In the genomic region with DNA sequence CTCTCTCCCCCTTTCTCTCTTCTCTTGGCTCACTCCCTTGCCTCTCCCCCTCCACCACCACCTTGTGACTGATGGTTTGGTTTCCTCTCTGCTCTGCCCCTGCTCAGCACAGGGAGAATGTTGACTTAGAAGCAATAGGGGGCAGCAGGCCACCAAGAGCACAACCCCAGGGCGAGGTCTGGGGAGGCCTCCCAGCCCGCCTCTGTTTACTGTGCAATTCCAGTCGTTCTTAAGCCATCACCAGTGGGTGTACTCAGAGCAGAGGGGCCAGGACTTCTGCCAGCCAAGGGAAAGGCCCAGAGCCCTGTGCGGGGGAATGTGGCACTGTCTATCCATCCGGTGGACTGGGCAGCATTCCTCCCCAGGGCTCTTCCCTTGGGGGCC, we compare ENCODE assay signal across 13 cellular contexts. TPM values are rescaled to one million over a fixed set of nuclear protein-coding genes. Genes with fewer than 3 reads are reported as not detected.
A peak's percentile ranks its signal among the peaks of the same experiment; 100 is the strongest.
DNase-seq lines count a peak whose midpoint lies in the region; ATAC-seq and TF ChIP-seq lines count a peak whose summit lies in the region.
"Had no signal": no experiment of that assay in that cellular context is flagged by ENCODE, and none has a peak within 500 bp of the region (broad histone marks: within the 10 kb centered on the region; RNA-seq: fewer than 3 reads in every experiment).

No MANE protein-coding gene starts in this region.

- H3K18ac ChIP-seq in H9 (ENCODE audit: insufficient read length, low read depth, low read length): no peak overlapping the region

- no CpG with 5 or more reads among the region's 5 CpGs for WGBS in H9 (ENCODE audit: extremely low coverage, insufficient read length, low lambda C conversion rate)

- H3K4me1 Mint-ChIP-seq in H9: peaks cover 26 to 34% of the 10 kb centered on the region in 2 experiments

- no peak overlapping the region for H4K91ac ChIP-seq in H9 (ENCODE audit: insufficient read length, low read depth, low read length)

- H3K27ac ChIP-seq in H9 (ENCODE audit: insufficient read length, low read depth, low read length) (no peak overlapping the region), PC-3 (ENCODE audit: low read length) (peak overlapping the region; percentile 90)
- H3K27ac ChIP-seq: cardiac muscle cell, right atrium auricular region had no signal

- H3K79me2 ChIP-seq in H9 (ENCODE audit: insufficient read depth, low read length): no peaks in the 10 kb centered on the region
- peaks cover 4% of the 10 kb centered on the region for H3K79me2 ChIP-seq in PC-3 (ENCODE audit: low read length)

- DNase-seq in H9 (no peak), PC-3 (peak; percentile 56), fibroblast of gingiva (ENCODE audit: low read depth) (peak; percentile 26), NK-92 (lab: John Stamatoyannopoulos, UW; ENCODE audit: unreplicated experiment) (no peak), COLO829 (ENCODE audit: low spot score) (no peak)
- DNase-seq: activated CD4-positive, alpha-beta memory T cell treated with anti-CD3 and anti-CD28 coated beads, Interleukin-2, amount 10 ng/mL, durations not matched to agents 7 days and 5 days; activated naive CD4-positive, alpha-beta T cell; NCI-H1930; T-helper 2 cell had no signal

- H2BK12ac ChIP-seq in H9 (ENCODE audit: insufficient read length, low read depth, low read length): no peak overlapping the region

- H2BK15ac ChIP-seq in H9 (ENCODE audit: low read depth, low read length): no peak overlapping the region

- H4K5ac ChIP-seq in H9 (ENCODE audit: insufficient read length, low read depth, low read length): no peak overlapping the region

- BruUV-seq in PC-3 (replicated peaks; lab: Mats Ljungman, UMichigan): no TSS peak

- H2BK5ac ChIP-seq in H9 (ENCODE audit: insufficient read length, low read length): no peak overlapping the region

- H2AFZ ChIP-seq in H9 (ENCODE audit: low read length) (no peak overlapping the region), PC-3 (ENCODE audit: low read length) (0 out of 2 replicates have a peak overlapping the region, but pooled peaks have one; percentile 19)

- H3K14ac ChIP-seq in H9 (ENCODE audit: insufficient read depth, low read length): no peak overlapping the region; the same call in 1 of the 2 replicates

- H3K9me3 ChIP-seq in H9 (ENCODE audit: control insufficient read depth, low read depth, low read length) (no peaks in the 10 kb centered on the region), PC-3 (ENCODE audit: low read length) (no peaks in the 10 kb centered on the region), skeletal muscle satellite cell (replicated peaks; ENCODE audit: low read length) (no peaks in the 10 kb centered on the region)
- H3K9me3 ChIP-seq: right atrium auricular region had no signal

- no peaks in the 10 kb centered on the region for H4K20me1 ChIP-seq in H9 (ENCODE audit: control insufficient read depth, insufficient read depth, insufficient read length)
- no peaks in the 10 kb centered on the region for H4K20me1 ChIP-seq in PC-3 (ENCODE audit: low read length)

- no peaks in the 10 kb centered on the region; the same call in 1 of the 2 replicates for H3K27me3 Mint-ChIP-seq in H9 (ENCODE audit: low read depth)
- H3K27me3 Mint-ChIP-seq: activated CD4-positive, alpha-beta memory T cell treated with anti-CD3 and anti-CD28 coated beads, Interleukin-2, amount 10 ng/mL, durations not matched to agents 7 days and 5 days had no signal

- intact Hi-C loops in PC-3 (cut with micrococcal nuclease): no loop called here

- H3K9me3 Mint-ChIP-seq in H9: no peaks in the 10 kb centered on the region
- H3K9me3 Mint-ChIP-seq: activated CD4-positive, alpha-beta memory T cell treated with anti-CD3 and anti-CD28 coated beads, Interleukin-2, amount 10 ng/mL, durations not matched to agents 7 days and 5 days had no signal

- H3K4me1 ChIP-seq in H9 (ENCODE audit: insufficient read depth, low read length): no peaks in the 10 kb centered on the region; the same call in 1 of the 2 replicates
- H3K4me1 ChIP-seq in PC-3 (ENCODE audit: insufficient read depth, low read length): peaks cover 30% of the 10 kb centered on the region
- peaks cover 26% of the 10 kb centered on the region for H3K4me1 ChIP-seq in skeletal muscle satellite cell (ENCODE audit: control insufficient read depth, insufficient read depth, low read length)

- H3K4ac ChIP-seq in H9 (ENCODE audit: low read depth, low read length): no peak overlapping the region

- H3K27me3 ChIP-seq in H9 (ENCODE audit: insufficient read depth, low read length): no peaks in the 10 kb centered on the region
- H3K27me3 ChIP-seq in PC-3 (ENCODE audit: low read length): no peaks in the 10 kb centered on the region
- peaks cover 35% of the 10 kb centered on the region for H3K27me3 ChIP-seq in skeletal muscle satellite cell (ENCODE audit: control insufficient read depth, insufficient read depth, low read length)
- H3K27me3 ChIP-seq: cardiac muscle cell, right atrium auricular region had no signal

- H3K23ac ChIP-seq in H9 (ENCODE audit: insufficient read length, low read depth, low read length): no peak overlapping the region

- H4K8ac ChIP-seq in H9 (replicated peaks; ENCODE audit: insufficient read length, low read depth, low read length): no peak overlapping the region

- POLR2A ChIA-PET in PC-3 (lab: Charles Lee; ENCODE audit: unreplicated experiment): interaction anchor here (0.5 kb wide), 1 partner anchor 71 kb away, joined by 8 read pairs; no protein-coding TSS in a partner anchor

- H3T11ph ChIP-seq in H9 (ENCODE audit: low read length): no peak overlapping the region

- no peaks in the 10 kb centered on the region for H3K79me1 ChIP-seq in H9 (ENCODE audit: insufficient read depth, low read depth, low read length, poor library complexity, severe bottlenecking)

- H3F3A ChIP-seq in PC-3 (ENCODE audit: low read length, unreplicated experiment): peaks cover 4% of the 10 kb centered on the region

- H2AK5ac ChIP-seq in H9 (ENCODE audit: insufficient read length, low read length): no peak overlapping the region

- no peak overlapping the region for H2BK20ac ChIP-seq in H9 (ENCODE audit: low read depth, low read length, poor library complexity, severe bottlenecking)

- CTCF ChIA-PET in PC-3 (lab: Charles Lee): interaction anchor here (1.6 kb wide), 1 partner anchor 129 kb away, joined by 14 read pairs; no protein-coding TSS in a partner anchor

- H3K36me3 Mint-ChIP-seq in H9 (ENCODE audit: insufficient read depth in 1 of 3, low read depth in 3 of 3): no peaks in the 10 kb centered on the region; a peak in 1 of 7 replicates

- ATAC-seq in PC-3: peak; percentile 61
- ATAC-seq in HG02973 (IDR thresholded peaks at IDR 0.05; ENCODE audit: unreplicated experiment): no peak

- H3K4me2 ChIP-seq in H9 (ENCODE audit: insufficient read depth, insufficient read length, low read length): no peak overlapping the region
- H3K4me2 ChIP-seq in PC-3 (ENCODE audit: low read length): peak overlapping the region; percentile 75
- peak overlapping the region; percentile 13 for H3K4me2 ChIP-seq in skeletal muscle satellite cell (ENCODE audit: low read length)

- no peak overlapping the region for H3K56ac ChIP-seq in H9 (ENCODE audit: insufficient read length, low read depth, low read length)

- H3K9me2 ChIP-seq in PC-3 (replicated peaks; ENCODE audit: low read length): no peaks in the 10 kb centered on the region

- H3K9ac ChIP-seq in H9 (ENCODE audit: extremely low read depth, insufficient read length, low read length) (no peak overlapping the region), PC-3 (ENCODE audit: low read length) (peak overlapping the region; percentile 43), skeletal muscle satellite cell (ENCODE audit: low read depth, low read length) (no peak overlapping the region)

- no peak overlapping the region for H2BK120ac ChIP-seq in H9 (ENCODE audit: low read depth, low read length, poor library complexity, severe bottlenecking)

- TF ChIP-seq CTCF in H9 (conservative IDR thresholded peaks at IDR 0.05): peak; percentile 30; the same call in 1 of the 3 replicates
- peak; percentile 43; the same call in 1 of the 2 replicates for TF ChIP-seq CTCF in PC-3 (conservative IDR thresholded peaks at IDR 0.05; ENCODE audit: low read depth, low read length)

- peaks cover 3% of the 10 kb centered on the region for H3K23me2 ChIP-seq in H9 (ENCODE audit: insufficient read length, low read depth, low read length, poor library complexity, severe bottlenecking)

- H3K4me3 ChIP-seq in PC-3 (ENCODE audit: low read length) (peak overlapping the region; percentile 15; the same call in 1 of the 2 replicates), skeletal muscle satellite cell (ENCODE audit: low read length) (no peak overlapping the region)
- H3K4me3 ChIP-seq: cardiac muscle cell, right atrium auricular region had no signal

- peak overlapping the region in 2 of 3 experiments; percentile 6 to 79; a peak in 2 of 7 replicates for H3K27ac Mint-ChIP-seq in H9
- H3K27ac Mint-ChIP-seq: activated CD4-positive, alpha-beta memory T cell treated with anti-CD3 and anti-CD28 coated beads, Interleukin-2, amount 10 ng/mL, durations not matched to agents 7 days and 5 days had no signal

- H3K36me3 ChIP-seq in PC-3 (ENCODE audit: low read depth, low read length): no peaks in the 10 kb centered on the region
- no peaks in the 10 kb centered on the region for H3K36me3 ChIP-seq in skeletal muscle satellite cell (ENCODE audit: insufficient read depth, low read length)
- H3K36me3 ChIP-seq: cardiac muscle cell, right atrium auricular region had no signal

- H3K4me3 Mint-ChIP-seq in H9: no peak overlapping the region
- H3K4me3 Mint-ChIP-seq: activated CD4-positive, alpha-beta memory T cell treated with anti-CD3 and anti-CD28 coated beads, Interleukin-2, amount 10 ng/mL, durations not matched to agents 7 days and 5 days had no signal

RNA-seq across cellular contexts. Expression of gene APEH, which starts 5.7 kb away (rescaled TPM):
- total RNA-seq in H9 (2021) (215 and 220 TPM in 2 replicates), PC-3 (2014; rRNA removed) (236 and 246 TPM in 2 replicates)
- total RNA-seq in skeletal muscle satellite cell (2012; rRNA removed): 102 and 126 TPM in 2 replicates

RNA-seq across cellular contexts. Expression of gene MST1, which starts 20.9 kb away (rescaled TPM):
- total RNA-seq in H9 (2021): 8.9 and 9.3 TPM in 2 replicates
- total RNA-seq in PC-3 (2014; rRNA removed): 1.7 and 2.8 TPM in 2 replicates
- 4.4 and 5.6 TPM in 2 replicates for total RNA-seq in skeletal muscle satellite cell (2012; rRNA removed)

RNA-seq across cellular contexts. Expression of gene RNF123, which starts 21.0 kb away (rescaled TPM):
- total RNA-seq in H9 (2021) (39.9 and 40.6 TPM in 2 replicates), PC-3 (2014; rRNA removed) (38.6 and 43.0 TPM in 2 replicates)
- total RNA-seq in skeletal muscle satellite cell (2012; rRNA removed): 20.1 and 28.1 TPM in 2 replicates

RNA-seq across cellular contexts. Expression of gene AMIGO3, which starts 51.1 kb away (rescaled TPM):
- total RNA-seq in H9 (2021) (3.0 and 3.8 TPM in 2 replicates), PC-3 (2014; rRNA removed) (1.8 and 2.1 TPM in 2 replicates)
- 0.25 and 2.0 TPM in 2 replicates for total RNA-seq in skeletal muscle satellite cell (2012; rRNA removed)

RNA-seq across cellular contexts. Expression of gene GMPPB, which starts 55.3 kb away (rescaled TPM):
- total RNA-seq in H9 (2021): 29.1 and 31.1 TPM in 2 replicates
- 69.5 and 83.9 TPM in 2 replicates for total RNA-seq in PC-3 (2014; rRNA removed)
- total RNA-seq in skeletal muscle satellite cell (2012; rRNA removed): 28.1 and 38.4 TPM in 2 replicates

Comparison
In these comparisons a context has a peak if more than half of its experiments do, and no peak if none do; other contexts are left out.
1. DNase-seq: peak in PC-3 (single experiment) and fibroblast of gingiva (single experiment); none in H9 (single experiment), NK-92 (single experiment) and COLO829 (single experiment).